In genomic region chr15:59611277-59612260, GRCh38 we compare ENCODE assay signal across 13 cellular contexts. TPM values are rescaled to one million over a fixed set of nuclear protein-coding genes. Genes with fewer than 3 reads are reported as not detected.
DNase-seq lines count a peak whose midpoint lies in the region; ATAC-seq and TF ChIP-seq lines count a peak whose summit lies in the region.
"Had no signal": no experiment of that assay in that cellular context is flagged by ENCODE, and none has a peak within 500 bp of the region (broad histone marks: within the 10 kb centered on the region; RNA-seq: fewer than 3 reads in every experiment).

GCNT3 (plus strand) TSS chr15:59611783; CDS start chr15:59618239, 6,456 bp downstream.

- H3K36me3 Mint-ChIP-seq in central memory CD8-positive, alpha-beta T cell (ENCODE audit: insufficient read depth) = peaks cover 2% of the 10 kb centered on the region
- no peaks in the 10 kb centered on the region for H3K36me3 Mint-ChIP-seq in activated naive CD8-positive, alpha-beta T cell treated with anti-CD3 and anti-CD28 coated beads for 36 hours

- no peak within 1 kb of the TSS for H3K4me3 ChIP-seq in liver (ENCODE audit: low read depth in 1 of 3, low read length in 3 of 3)
- H3K4me3 ChIP-seq: BLaER1 treated with 17β-estradiol and CSF1 and Interleukin-3, amounts not matched to agents 10 nM and 100 nM; heart left ventricle had no signal

- peaks cover 56% of the 10 kb centered on the region for H3K27me3 Mint-ChIP-seq in central memory CD8-positive, alpha-beta T cell
- H3K27me3 Mint-ChIP-seq in activated naive CD8-positive, alpha-beta T cell treated with anti-CD3 and anti-CD28 coated beads for 36 hours = peaks cover 18% of the 10 kb centered on the region

- H3K4me1 Mint-ChIP-seq in central memory CD8-positive, alpha-beta T cell = peaks cover 7% of the 10 kb centered on the region
- H3K4me1 Mint-ChIP-seq in activated naive CD8-positive, alpha-beta T cell treated with anti-CD3 and anti-CD28 coated beads for 36 hours = peaks cover 4% of the 10 kb centered on the region

- peak within 1 kb of the TSS in 1 of 2 donors; percentile 44 for H3K9ac ChIP-seq in liver (ENCODE audit: low read depth in 1 of 2, low read length in 2 of 2)
- H3K9ac ChIP-seq: BLaER1 treated with 17β-estradiol and CSF1 and Interleukin-3, amounts not matched to agents 10 nM and 100 nM had no signal

- H3K9me3 ChIP-seq in liver (ENCODE audit: control insufficient read depth in 4 of 4, low read length in 3 of 4) = no peaks in the 10 kb centered on the region
- H3K9me3 ChIP-seq: heart left ventricle had no signal

- 61% methylated on average over 8 of the region's 8 CpGs for WGBS in liver

- no peak within 1 kb of the TSS for H3K27ac ChIP-seq in liver (ENCODE audit: low read depth in 1 of 2, low read length in 2 of 2)
- H3K27ac ChIP-seq: BLaER1 treated with 17β-estradiol and CSF1 and Interleukin-3, amounts not matched to agents 10 nM and 100 nM; heart left ventricle had no signal

- DNase-seq in AG20443 (ENCODE audit: low spot score) = peak; percentile 46
- DNase-seq in HuH-7.5 (ENCODE audit: low spot score) = peak; percentile 49
- DNase-seq in central memory CD8-positive, alpha-beta T cell (ENCODE audit: low spot score in 2 of 2) = no peak
- DNase-seq in activated naive CD8-positive, alpha-beta T cell treated with anti-CD3 and anti-CD28 coated beads for 36 hours = no peak
- no peak for DNase-seq in OCI-M2 (lab: John Stamatoyannopoulos, UW; ENCODE audit: unreplicated experiment)
- DNase-seq in NCI-H345 treated with DMSO at 0.1 percent for 48 hours (lab: John Stamatoyannopoulos, UW; ENCODE audit: unreplicated experiment) = no peak
- DNase-seq: activated effector memory CD4-positive, alpha-beta T cell treated with anti-CD3 and anti-CD28 coated beads, Interleukin-2, amount 50 U/mL, for 16 hours; heart left ventricle; SW 1271 had no signal

- H3K27ac Mint-ChIP-seq in central memory CD8-positive, alpha-beta T cell (ENCODE audit: low read depth) = peak within 1 kb of the TSS; percentile 42
- no peak within 1 kb of the TSS for H3K27ac Mint-ChIP-seq in activated naive CD8-positive, alpha-beta T cell treated with anti-CD3 and anti-CD28 coated beads for 36 hours

- TF ChIP-seq RAD21 in liver (IDR thresholded peaks at IDR 0.05) = no peak

- ATAC-seq in central memory CD8-positive, alpha-beta T cell (replicated peaks; ENCODE audit: extremely low read depth, poor library complexity, severe bottlenecking) = no peak
- no peak for ATAC-seq in GM21737 (IDR thresholded peaks at IDR 0.05; ENCODE audit: unreplicated experiment)
- ATAC-seq: heart left ventricle had no signal

- H3K4me1 ChIP-seq in liver (ENCODE audit: control insufficient read depth in 4 of 4, insufficient read depth in 4 of 4, low read length in 3 of 4) = peaks cover 0 to 3% (median 1%) of the 10 kb centered on the region in 4 donors
- H3K4me1 ChIP-seq: heart left ventricle had no signal

- H3K27me3 ChIP-seq in liver (ENCODE audit: control insufficient read depth in 4 of 4, insufficient read depth in 4 of 4, low read length in 3 of 4) = no peaks in the 10 kb centered on the region
- H3K27me3 ChIP-seq: BLaER1 treated with 17β-estradiol and CSF1 and Interleukin-3, amounts not matched to agents 10 nM and 100 nM had no signal

- no peaks in the 10 kb centered on the region for H3K36me3 ChIP-seq in liver (ENCODE audit: control insufficient read depth in 4 of 4, insufficient read depth in 3 of 4, low read depth in 1 of 4, low read length in 3 of 4)
- H3K36me3 ChIP-seq: BLaER1 treated with 17β-estradiol and CSF1 and Interleukin-3, amounts not matched to agents 10 nM and 100 nM; heart left ventricle had no signal

- no peak for TF ChIP-seq CTCF in liver (IDR thresholded peaks at IDR 0.05; ENCODE audit: low read depth, low read length, missing input control)

- no peak within 1 kb of the TSS for H3K4me3 Mint-ChIP-seq in central memory CD8-positive, alpha-beta T cell
- no peak within 1 kb of the TSS for H3K4me3 Mint-ChIP-seq in activated naive CD8-positive, alpha-beta T cell treated with anti-CD3 and anti-CD28 coated beads for 36 hours

- no peaks in the 10 kb centered on the region for H3K9me3 Mint-ChIP-seq in central memory CD8-positive, alpha-beta T cell
- peaks cover 2% of the 10 kb centered on the region for H3K9me3 Mint-ChIP-seq in activated naive CD8-positive, alpha-beta T cell treated with anti-CD3 and anti-CD28 coated beads for 36 hours

TF ChIP-seq in liver, 16 proteins besides CTCF, POLR2A, EP300 and RAD21:
- peak in 1 of 2 donors; percentile 40 for TF ChIP-seq HNF4A (conservative IDR thresholded peaks at IDR 0.05)
- peak in 1 of 2 donors; percentile 33 for TF ChIP-seq JUND (IDR thresholded peaks at IDR 0.05)
- TF ChIP-seq, protein P1, sequence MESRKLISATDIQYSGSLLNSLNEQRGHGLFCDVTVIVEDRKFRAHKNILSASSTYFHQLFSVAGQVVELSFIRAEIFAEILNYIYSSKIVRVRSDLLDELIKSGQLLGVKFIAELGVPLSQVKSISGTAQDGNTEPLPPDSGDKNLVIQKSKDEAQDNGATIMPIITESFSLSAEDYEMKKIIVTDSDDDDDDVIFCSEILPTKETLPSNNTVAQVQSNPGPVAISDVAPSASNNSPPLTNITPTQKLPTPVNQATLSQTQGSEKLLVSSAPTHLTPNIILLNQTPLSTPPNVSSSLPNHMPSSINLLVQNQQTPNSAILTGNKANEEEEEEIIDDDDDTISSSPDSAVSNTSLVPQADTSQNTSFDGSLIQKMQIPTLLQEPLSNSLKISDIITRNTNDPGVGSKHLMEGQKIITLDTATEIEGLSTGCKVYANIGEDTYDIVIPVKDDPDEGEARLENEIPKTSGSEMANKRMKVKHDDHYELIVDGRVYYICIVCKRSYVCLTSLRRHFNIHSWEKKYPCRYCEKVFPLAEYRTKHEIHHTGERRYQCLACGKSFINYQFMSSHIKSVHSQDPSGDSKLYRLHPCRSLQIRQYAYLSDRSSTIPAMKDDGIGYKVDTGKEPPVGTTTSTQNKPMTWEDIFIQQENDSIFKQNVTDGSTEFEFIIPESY (IDR thresholded peaks at IDR 0.05) = peak; percentile 15
- TF ChIP-seq GABPA (IDR thresholded peaks at IDR 0.05 in 1 of 2, conservative IDR thresholded peaks at IDR 0.05 in 1 of 2) = no peak

RNA-seq across cellular contexts. Expression of gene GCNT3, which starts in this region (rescaled TPM):
- total RNA-seq in liver = under 1 TPM in 1 of 2 donors, not detected in 1; 0.37 TPM
- polyA plus RNA-seq in liver = under 1 TPM in 1 of 2 donors, not detected in 1; 0.14 TPM
- not detected for total RNA-seq in activated naive CD8-positive, alpha-beta T cell treated with anti-CD3 and anti-CD28 coated beads for 36 hours
- total RNA-seq: pulmonary artery endothelial cell had no signal
- polyA plus RNA-seq: heart left ventricle had no signal

Comparison
In these comparisons a context has a peak if more than half of its experiments do, and no peak if none do; other contexts are left out.
1. DNase-seq: peak in AG20443 (single experiment) and HuH-7.5 (single experiment); none in central memory CD8-positive, alpha-beta T cell (0 of 2), activated naive CD8-positive, alpha-beta T cell treated with anti-CD3 and anti-CD28 coated beads for 36 hours (single experiment), OCI-M2 (single experiment) and NCI-H345 treated with DMSO at 0.1 percent for 48 hours (single experiment).